Comparison of ENCODE assay signal across 18 cellular contexts in the genomic region with DNA sequence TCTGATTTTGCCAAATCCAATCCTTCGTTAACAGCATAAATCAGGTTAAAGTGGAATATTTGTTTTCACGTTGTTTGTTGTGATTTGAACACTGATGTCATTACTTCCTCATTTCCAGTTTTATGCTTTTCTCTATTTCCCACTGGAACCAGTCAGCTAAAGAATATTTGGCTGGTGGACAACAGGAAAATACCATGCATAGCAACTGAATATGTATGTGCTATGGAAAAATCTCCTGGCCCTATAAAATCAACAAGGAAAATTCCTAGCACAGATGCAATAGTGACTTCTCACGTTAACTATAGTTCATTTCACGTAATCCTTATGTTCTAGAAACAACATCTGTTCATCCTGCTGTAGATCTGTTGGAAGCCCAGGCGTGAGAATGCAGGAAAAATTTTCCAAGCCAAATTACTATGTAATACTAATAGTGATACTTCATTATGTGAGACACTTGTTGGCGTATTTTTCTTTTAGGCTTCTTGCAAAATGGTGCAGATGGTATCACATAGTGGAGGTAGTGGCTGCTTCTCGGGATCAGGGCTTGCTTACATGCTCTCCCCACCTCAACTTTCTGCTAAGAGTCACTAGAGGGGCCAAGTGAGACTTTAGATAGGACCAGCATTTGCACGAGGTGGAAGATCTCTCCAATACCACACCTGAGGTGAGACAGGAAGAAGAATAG.
DNase-seq lines count a peak whose midpoint lies in the region; ATAC-seq, FAIRE-seq and TF ChIP-seq lines count a peak whose summit lies in the region.
"Had no signal": no experiment of that assay in that cellular context is flagged by ENCODE, and none has a peak within 500 bp of the region (broad histone marks: within the 10 kb centered on the region; RNA-seq: fewer than 3 reads in every experiment).

No MANE protein-coding gene starts in this region.

- H3K4me1 ChIP-seq in astrocyte (ENCODE audit: insufficient read depth, low read length) (peaks cover 26% of the 10 kb centered on the region), stomach (peaks cover 4 to 35% (median 16%) of the 10 kb centered on the region in 4 donors)

- peak overlapping the region; percentile 55 for H3K9ac ChIP-seq in astrocyte (ENCODE audit: low read length)

- peak; percentile 60 for DNase-seq in A172 (ENCODE audit: low spot score)
- DNase-seq in HS-5 (ENCODE audit: low read depth) = peak; percentile 95
- peak; percentile 82 for DNase-seq in astrocyte (ENCODE audit: low read depth)
- peak; percentile 97 for DNase-seq in glomerular endothelial cell (ENCODE audit: extremely low read depth, low read depth, low spot score)
- DNase-seq in NCI-H2107 (lab: John Stamatoyannopoulos, UW) = no peak
- DNase-seq in stomach = no peak
- DNase-seq: activated CD8-positive, alpha-beta memory T cell treated with anti-CD3 and anti-CD28 coated beads, Interleukin-2, amount 50 U/mL, for 4 hours; DMS53; left ventricle myocardium inferior; NCI-H748 treated with DMSO at 0.1 percent for 48 hours; upper lobe of right lung had no signal

- no peak for ATAC-seq in GM19324 (IDR thresholded peaks at IDR 0.05; ENCODE audit: low FRiP score, unreplicated experiment)
- no peak for ATAC-seq in HG03457 (IDR thresholded peaks at IDR 0.05; ENCODE audit: unreplicated experiment)
- ATAC-seq: GM12878, upper lobe of right lung had no signal

- TF ChIP-seq EP300 in stomach (IDR thresholded peaks at IDR 0.05) = no peak

- no peaks in the 10 kb centered on the region for H4K20me1 ChIP-seq in astrocyte (ENCODE audit: insufficient read depth, low read length)

- WGBS in stomach, 5 donors = 55 to 70% (median 63%) methylated on average over 8 of the region's 8 CpGs

- peaks cover 7% of the 10 kb centered on the region for H3K9me3 Mint-ChIP-seq in astrocyte (ENCODE audit: unreplicated experiment)

- H3K27ac Mint-ChIP-seq in astrocyte (ENCODE audit: unreplicated experiment) = no peak overlapping the region
- H3K27ac Mint-ChIP-seq: activated naive CD8-positive, alpha-beta T cell had no signal

- intact Hi-C loops in stomach (cut with DNase I; ENCODE audit: low total_unique reads) = no loop called here

- H3K36me3 ChIP-seq in astrocyte (ENCODE audit: insufficient read depth, low read length) = no peaks in the 10 kb centered on the region
- no peaks in the 10 kb centered on the region for H3K36me3 ChIP-seq in stomach
- H3K36me3 ChIP-seq: left ventricle myocardium inferior, upper lobe of right lung had no signal

- H3K36me3 Mint-ChIP-seq in astrocyte (ENCODE audit: low read depth, unreplicated experiment) = no peaks in the 10 kb centered on the region

- H3K27me3 Mint-ChIP-seq in astrocyte (ENCODE audit: low read depth, unreplicated experiment) = peaks cover 9% of the 10 kb centered on the region

- peak overlapping the region; percentile 86 for H3K27ac ChIP-seq in astrocyte (ENCODE audit: low read depth, low read length)
- no peak overlapping the region for H3K27ac ChIP-seq in stomach
- H3K27ac ChIP-seq: left ventricle myocardium inferior, upper lobe of right lung, VCaP had no signal

- H3K27me3 ChIP-seq in astrocyte (ENCODE audit: insufficient read depth, low read length) (no peaks in the 10 kb centered on the region), stomach (no peaks in the 10 kb centered on the region)
- H3K27me3 ChIP-seq: upper lobe of right lung had no signal

- no peak for TF ChIP-seq CTCF in astrocyte (IDR thresholded peaks at IDR 0.05; ENCODE audit: insufficient read depth, low read depth, low read length)
- TF ChIP-seq CTCF in stomach (IDR thresholded peaks at IDR 0.05) = no peak

- H3K4me2 ChIP-seq in astrocyte (ENCODE audit: low read length) = peak overlapping the region; percentile 7

- H2AFZ ChIP-seq in astrocyte (ENCODE audit: low read depth, low read length) = no peak overlapping the region

- no peaks in the 10 kb centered on the region for H3K79me2 ChIP-seq in astrocyte (ENCODE audit: insufficient read depth, low read length)

- no peak for FAIRE-seq in astrocyte (lab: Jason Lieb, UNC)
- FAIRE-seq: A204.1, GM12878 had no signal

- H3K4me1 Mint-ChIP-seq in astrocyte (ENCODE audit: low read depth, unreplicated experiment) = peaks cover 14% of the 10 kb centered on the region
- H3K4me1 Mint-ChIP-seq: neural crest cell had no signal

- H3K4me3 ChIP-seq in astrocyte (ENCODE audit: insufficient read depth, low read depth, low read length) (no peak overlapping the region), stomach (no peak overlapping the region)
- H3K4me3 ChIP-seq: GM12878, left ventricle myocardium inferior, upper lobe of right lung had no signal

- no peak overlapping the region for H3K4me3 Mint-ChIP-seq in astrocyte (ENCODE audit: unreplicated experiment)
- H3K4me3 Mint-ChIP-seq: activated naive CD8-positive, alpha-beta T cell; neural crest cell had no signal

- TF ChIP-seq POLR2A in stomach (IDR thresholded peaks at IDR 0.05) = no peak

- no peaks in the 10 kb centered on the region for H3K9me3 ChIP-seq in astrocyte (ENCODE audit: insufficient read depth, low read depth, low read length)
- no peaks in the 10 kb centered on the region for H3K9me3 ChIP-seq in stomach
- H3K9me3 ChIP-seq: left ventricle myocardium inferior, upper lobe of right lung had no signal

Comparison
In these comparisons a context has a peak if more than half of its experiments do, and no peak if none do; other contexts are left out.
1. DNase-seq: peak in A172 (single experiment), HS-5 (single experiment), astrocyte (single experiment) and glomerular endothelial cell (single experiment); none in NCI-H2107 (single experiment) and stomach (single experiment).